ENCODE assay signal across 9 cellular contexts in genomic region chr12:92926549-92926948, GRCh38. TPM values are rescaled to one million over a fixed set of nuclear protein-coding genes. Genes with fewer than 3 reads are reported as not detected.
DNase-seq lines count a peak whose midpoint lies in the region; ATAC-seq and TF ChIP-seq lines count a peak whose summit lies in the region.
"Had no signal": no experiment of that assay in that cellular context is flagged by ENCODE, and none has a peak within 500 bp of the region (broad histone marks: within the 10 kb centered on the region; RNA-seq: fewer than 3 reads in every experiment).

No MANE protein-coding gene starts in this region.

- DNase-seq in BJ (ENCODE audit: low read depth) (no peak), HFF-Myc (ENCODE audit: extremely low read depth, low read depth) (no peak), brain microvascular endothelial cell (no peak), naive B cell (no peak), NCI-H2081 treated with DMSO at 0.1 percent for 48 hours (lab: John Stamatoyannopoulos, UW) (no peak), WERI-Rb-1 (no peak)
- DNase-seq: GOT3 had no signal

- no peaks in the 10 kb centered on the region for H3K9me3 ChIP-seq in WERI-Rb-1 (ENCODE audit: severe bottlenecking)

- POLR2A ChIA-PET in BJ (lab: Charles Lee), result interaction anchor here (0.7 kb wide), 1 partner anchor 27 kb away, joined by 5 read pairs; no protein-coding TSS in a partner anchor

- peak overlapping the region; percentile 66 for H3K4me3 ChIP-seq in BJ (ENCODE audit: low read depth, low read length)
- peak overlapping the region; percentile 74 for H3K4me3 ChIP-seq in HFF-Myc (replicated peaks; ENCODE audit: low read depth, low read length)
- no peak overlapping the region for H3K4me3 ChIP-seq in brain microvascular endothelial cell (ENCODE audit: low read depth, low read length)
- no peak overlapping the region for H3K4me3 ChIP-seq in WERI-Rb-1 (ENCODE audit: low read depth, low read length)

- peaks cover 0 to 5% (median 0%) of the 10 kb centered on the region in 7 donors for H3K9me3 Mint-ChIP-seq in naive B cell

- peak overlapping the region in 4 of 6 donors; percentile 52 to 95 (median 76) for H3K27ac Mint-ChIP-seq in naive B cell

- in situ Hi-C loops in brain microvascular endothelial cell (cut with HindIII; ENCODE audit: low pct_ligation_motif_present, low sequenced_read_pairs), result no loop called here

- no peak for TF ChIP-seq CTCF in BJ (IDR thresholded peaks at IDR 0.05; ENCODE audit: insufficient read depth, low read depth, low read length)
- TF ChIP-seq CTCF in HFF-Myc (IDR thresholded peaks at IDR 0.05; ENCODE audit: low read depth, low read length, missing control alignments), result no peak
- no peak for TF ChIP-seq CTCF in brain microvascular endothelial cell (IDR thresholded peaks at IDR 0.05; ENCODE audit: low read depth, low read length, missing control alignments)
- no peak for TF ChIP-seq CTCF in WERI-Rb-1 (IDR thresholded peaks at IDR 0.05; ENCODE audit: low read depth, low read length)

- peak overlapping the region in 3 of 8 donors; percentile 30 to 93 (median 90) for H3K4me3 Mint-ChIP-seq in naive B cell

- no peaks in the 10 kb centered on the region for H3K27me3 ChIP-seq in BJ (ENCODE audit: control insufficient read depth, insufficient read depth, low read length)
- no peaks in the 10 kb centered on the region for H3K27me3 ChIP-seq in brain microvascular endothelial cell (replicated peaks)
- H3K27me3 ChIP-seq in WERI-Rb-1 (ENCODE audit: insufficient read depth, low read depth, severe bottlenecking), result no peaks in the 10 kb centered on the region

- CTCF ChIA-PET in BJ (lab: Yijun Ruan, JAX), result interaction anchor here (0.8 to 1.4 kb wide), 5 partner anchors 15 to 99 kb away, joined by 3 to 4 read pairs (median 3); no protein-coding TSS in a partner anchor

- H3K36me3 ChIP-seq in BJ (ENCODE audit: control insufficient read depth, insufficient read depth, low read length) (no peaks in the 10 kb centered on the region), brain microvascular endothelial cell (replicated peaks) (no peaks in the 10 kb centered on the region), WERI-Rb-1 (no peaks in the 10 kb centered on the region; the same call in none of the 2 replicates)

- no peak for TF ChIP-seq POLR2A in GM18505 (IDR thresholded peaks at IDR 0.05; ENCODE audit: borderline replicate concordance, extremely low read depth, insufficient read depth, insufficient read length)

- no peaks in the 10 kb centered on the region for H3K27me3 Mint-ChIP-seq in naive B cell

- H3K27ac ChIP-seq in brain microvascular endothelial cell (peak overlapping the region; percentile 85), WERI-Rb-1 (no peak overlapping the region)

- no peaks in the 10 kb centered on the region for H3K36me3 Mint-ChIP-seq in naive B cell

- peaks cover 28 to 50% (median 39%) of the 10 kb centered on the region in 3 donors for H3K4me1 Mint-ChIP-seq in naive B cell

- no peak for ATAC-seq in naive B cell (ENCODE audit: low read depth in 2 of 2)
- no peak for ATAC-seq in GM21717 (IDR thresholded peaks at IDR 0.05; ENCODE audit: unreplicated experiment)
- ATAC-seq in GM18505 (IDR thresholded peaks at IDR 0.05; ENCODE audit: unreplicated experiment), result no peak

RNA-seq across cellular contexts. Expression of gene EEA1, which starts 2.5 kb away (rescaled TPM):
- polyA plus RNA-seq in BJ (2011; rRNA removed) (4.9 and 11.9 TPM in 2 replicates), naive B cell (ENCODE audit: low read depth in 6 of 6) (10 to 100 TPM in 3 of 6 donors, 1 to 10 TPM in 3; 2.0 to 16.0 (median 9.0) TPM)
- polyA minus RNA-seq in BJ (2011; rRNA and poly(A)+ RNA removed), result 9.8 and 19.9 TPM in 2 replicates

Comparison
In these comparisons a context has a peak if more than half of its experiments do, and no peak if none do; other contexts are left out.
1. H3K4me3 ChIP-seq: peak in BJ (single experiment) and HFF-Myc (single experiment); none in brain microvascular endothelial cell (single experiment) and WERI-Rb-1 (single experiment).